Comparison of ENCODE assay signal across 11 cellular contexts in the genomic region with DNA sequence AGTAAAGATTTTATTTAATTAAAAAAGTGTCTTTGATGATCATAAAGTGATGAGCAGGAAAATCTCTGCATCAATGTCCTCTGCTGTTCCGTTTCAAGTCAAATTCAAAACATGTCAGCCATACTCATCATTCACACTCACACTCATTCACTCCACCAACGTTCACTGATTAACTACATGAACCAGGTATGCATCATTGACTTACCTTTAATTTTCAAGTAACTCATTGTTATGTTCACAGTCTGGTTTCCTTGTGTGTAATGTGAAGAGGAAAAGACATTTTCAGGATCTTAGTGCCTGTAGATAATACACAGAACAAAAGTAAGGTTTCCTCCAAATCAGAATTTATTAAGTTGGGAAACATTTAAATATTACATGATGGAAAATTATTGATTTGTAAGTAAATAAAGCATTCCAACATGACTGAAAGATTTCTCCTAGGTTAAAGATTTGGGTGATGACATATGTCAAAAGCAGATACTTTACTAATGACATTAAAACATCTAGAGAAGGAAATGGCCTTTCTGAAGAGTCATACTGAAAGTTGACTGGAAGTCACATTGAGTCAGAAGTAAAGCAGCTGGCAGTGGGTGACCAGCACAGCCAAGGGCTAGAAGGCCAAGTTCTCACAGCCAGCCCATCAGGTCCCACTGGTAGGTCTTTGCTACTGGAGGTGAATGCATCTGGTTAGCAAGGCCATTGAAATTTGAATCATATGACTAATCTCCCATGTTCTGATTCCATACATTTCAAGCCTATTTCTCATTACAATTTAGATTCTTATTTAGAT.
DNase-seq lines count a peak whose midpoint lies in the region; ATAC-seq and TF ChIP-seq lines count a peak whose summit lies in the region.
"Had no signal": no experiment of that assay in that cellular context is flagged by ENCODE, and none has a peak within 500 bp of the region (broad histone marks: within the 10 kb centered on the region; RNA-seq: fewer than 3 reads in every experiment).

No MANE protein-coding gene starts in this region.

- H3K36me3 Mint-ChIP-seq in CD14-positive monocyte, result no peaks in the 10 kb centered on the region
- H3K36me3 Mint-ChIP-seq in activated naive CD4-positive, alpha-beta T cell treated with anti-CD3 and anti-CD28 coated beads, Interleukin-2, amount 10 ng/mL, durations not matched to agents 7 days and 5 days, result no peaks in the 10 kb centered on the region

- H3K27me3 Mint-ChIP-seq in CD14-positive monocyte (ENCODE audit: low read depth in 3 of 3), result no peaks in the 10 kb centered on the region
- no peaks in the 10 kb centered on the region for H3K27me3 Mint-ChIP-seq in activated naive CD4-positive, alpha-beta T cell treated with anti-CD3 and anti-CD28 coated beads, Interleukin-2, amount 10 ng/mL, durations not matched to agents 7 days and 5 days

- H4K20me1 ChIP-seq in SK-N-SH (ENCODE audit: insufficient read depth), result no peaks in the 10 kb centered on the region

- H2AFZ ChIP-seq in SK-N-SH (ENCODE audit: low read depth), result no peak overlapping the region; the same call in 1 of the 2 replicates

- DNase-seq in AG08396 (ENCODE audit: low spot score) (peak; percentile 61), SK-N-SH (no peak), Kasumi-1 (lab: John Stamatoyannopoulos, UW) (no peak), CD14-positive monocyte (ENCODE audit: low spot score) (no peak), KG1 (lab: John Stamatoyannopoulos, UW) (no peak)
- DNase-seq in activated naive CD4-positive, alpha-beta T cell treated with anti-CD3 and anti-CD28 coated beads, Interleukin-2, amount 10 ng/mL, durations not matched to agents 7 days and 5 days, result no peak
- DNase-seq: C1 segment of cervical spinal cord had no signal

- no peaks in the 10 kb centered on the region for H3K9me3 ChIP-seq in SK-N-SH

- no peak overlapping the region for H3K4me3 Mint-ChIP-seq in CD14-positive monocyte
- H3K4me3 Mint-ChIP-seq in activated naive CD4-positive, alpha-beta T cell treated with anti-CD3 and anti-CD28 coated beads, Interleukin-2, amount 10 ng/mL, durations not matched to agents 7 days and 5 days, result no peak overlapping the region

- no peak overlapping the region for H3K9ac ChIP-seq in SK-N-SH
- H3K9ac ChIP-seq: KMS-11 had no signal

- peaks cover 0 to 6% of the 10 kb centered on the region in 2 experiments; a peak in 3 of 4 replicates for H3K4me1 ChIP-seq in SK-N-SH (ENCODE audit: control insufficient read depth in 1 of 2, insufficient read depth in 2 of 2, low read depth in 1 of 2, low read length in 1 of 2)

- no peaks in the 10 kb centered on the region for H3K36me3 ChIP-seq in SK-N-SH (replicated peaks in 1 of 2; ENCODE audit: control insufficient read depth in 1 of 2, insufficient read depth in 2 of 2, low read length in 1 of 2)

- H3K27ac Mint-ChIP-seq in CD14-positive monocyte, result no peak overlapping the region
- H3K27ac Mint-ChIP-seq in activated naive CD4-positive, alpha-beta T cell treated with anti-CD3 and anti-CD28 coated beads, Interleukin-2, amount 10 ng/mL, durations not matched to agents 7 days and 5 days, result no peak overlapping the region

- ATAC-seq in GM19324 (IDR thresholded peaks at IDR 0.05; ENCODE audit: low FRiP score, unreplicated experiment) (peak; percentile 86), HG02981 (IDR thresholded peaks at IDR 0.05; ENCODE audit: unreplicated experiment) (peak; percentile 97)

- H3K27ac ChIP-seq in SK-N-SH (ENCODE audit: low read depth in 2 of 2, low read length in 1 of 2), result peak overlapping the region in 1 of 2 experiments; percentile 71; a peak in 2 of 4 replicates
- H3K27ac ChIP-seq: KMS-11, VCaP had no signal

- peak in 1 of 2 experiments; percentile 57; a peak in 2 of 4 replicates for TF ChIP-seq EP300 in SK-N-SH (IDR thresholded peaks at IDR 0.05; ENCODE audit: borderline replicate concordance in 1 of 2, low read depth in 1 of 2, low read length in 1 of 2)

- 79% methylated on average over 2 of the region's 2 CpGs for WGBS in SK-N-SH (ENCODE audit: low lambda C conversion rate)

- no peak overlapping the region for H3K4me2 ChIP-seq in SK-N-SH
- H3K4me2 ChIP-seq: KMS-11 had no signal

- no peak for TF ChIP-seq CTCF in SK-N-SH (IDR thresholded peaks at IDR 0.05)
- TF ChIP-seq CTCF in CD14-positive monocyte (IDR thresholded peaks at IDR 0.05), result no peak

- H3K4me1 Mint-ChIP-seq in CD14-positive monocyte, result no peaks in the 10 kb centered on the region
- no peaks in the 10 kb centered on the region for H3K4me1 Mint-ChIP-seq in activated naive CD4-positive, alpha-beta T cell treated with anti-CD3 and anti-CD28 coated beads, Interleukin-2, amount 10 ng/mL, durations not matched to agents 7 days and 5 days

- H3K4me3 ChIP-seq in SK-N-SH (ENCODE audit: low read depth in 2 of 2, low read length in 1 of 2), result no peak overlapping the region

- no peak for TF ChIP-seq RAD21 in SK-N-SH (IDR thresholded peaks at IDR 0.05; ENCODE audit: low read length)

- no peaks in the 10 kb centered on the region for H3K27me3 ChIP-seq in SK-N-SH (ENCODE audit: insufficient read depth)

- peaks cover 0 to 6% (median 2%) of the 10 kb centered on the region in 7 donors for H3K9me3 Mint-ChIP-seq in CD14-positive monocyte
- H3K9me3 Mint-ChIP-seq in activated naive CD4-positive, alpha-beta T cell treated with anti-CD3 and anti-CD28 coated beads, Interleukin-2, amount 10 ng/mL, durations not matched to agents 7 days and 5 days, result no peaks in the 10 kb centered on the region

- no peaks in the 10 kb centered on the region for H3K9me2 ChIP-seq in SK-N-SH

- CTCF ChIA-PET in SK-N-SH (lab: Yijun Ruan, JAX), result no interaction called here
- CTCF ChIA-PET in activated naive CD4-positive, alpha-beta T cell treated with anti-CD3 and anti-CD28 coated beads, Interleukin-2, amount 10 ng/mL, durations not matched to agents 7 days and 5 days (lab: Charles Lee), result no interaction called here

- H3K79me2 ChIP-seq in SK-N-SH (ENCODE audit: insufficient read depth), result no peaks in the 10 kb centered on the region

- intact Hi-C loops in CD14-positive monocyte (cut with micrococcal nuclease), result no loop called here

- H3F3A ChIP-seq in SK-N-SH (replicated peaks; ENCODE audit: insufficient read depth), result peaks cover 26% of the 10 kb centered on the region

- POLR2A ChIA-PET in SK-N-SH (lab: Yijun Ruan, JAX), result no interaction called here

TF ChIP-seq in SK-N-SH, 30 proteins besides CTCF, POLR2A, EP300 and RAD21:
- TF ChIP-seq USF2 (IDR thresholded peaks at IDR 0.05; ENCODE audit: borderline replicate concordance, low read depth, low read length) (no peak), ZBTB33 (IDR thresholded peaks at IDR 0.05; ENCODE audit: borderline replicate concordance, low read depth) (no peak), NFIC (IDR thresholded peaks at IDR 0.05; ENCODE audit: borderline replicate concordance) (0 out of 2 replicates have a peak, but pooled peaks have one; percentile 1), FOSL2 (IDR thresholded peaks at IDR 0.05; ENCODE audit: borderline replicate concordance, low read depth) (peak; percentile 45; the same call in 1 of the 2 replicates), TEAD4 (IDR thresholded peaks at IDR 0.05; ENCODE audit: borderline replicate concordance, insufficient read depth) (peak; percentile 58), JUND (IDR thresholded peaks at IDR 0.05) (peak; percentile 40; the same call in 1 of the 2 replicates), TCF12 (IDR thresholded peaks at IDR 0.05) (peak; percentile 74)
- TF ChIP-seq, protein P1, sequence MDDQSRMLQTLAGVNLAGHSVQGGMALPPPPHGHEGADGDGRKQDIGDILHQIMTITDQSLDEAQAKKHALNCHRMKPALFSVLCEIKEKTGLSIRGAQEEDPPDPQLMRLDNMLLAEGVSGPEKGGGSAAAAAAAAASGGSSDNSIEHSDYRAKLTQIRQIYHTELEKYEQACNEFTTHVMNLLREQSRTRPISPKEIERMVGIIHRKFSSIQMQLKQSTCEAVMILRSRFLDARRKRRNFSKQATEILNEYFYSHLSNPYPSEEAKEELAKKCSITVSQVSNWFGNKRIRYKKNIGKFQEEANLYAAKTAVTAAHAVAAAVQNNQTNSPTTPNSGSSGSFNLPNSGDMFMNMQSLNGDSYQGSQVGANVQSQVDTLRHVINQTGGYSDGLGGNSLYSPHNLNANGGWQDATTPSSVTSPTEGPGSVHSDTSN (IDR thresholded peaks at IDR 0.05), result peak; percentile 84
